ENCODE assay signal across 1 cellular context in genomic region chr1:180278193-180278556, GRCh38.
TF ChIP-seq lines count a peak whose summit lies in the region.

No MANE protein-coding gene starts in this region.

TF ChIP-seq in IMR-90, 13 proteins besides CTCF, POLR2A, EP300 and RAD21 (continued from another document):
- TF ChIP-seq USF2 (IDR thresholded peaks at IDR 0.05; ENCODE audit: low read depth, low read length) (no peak), CHD1 (IDR thresholded peaks at IDR 0.05; ENCODE audit: low read depth, low read length) (no peak), BHLHE40 (IDR thresholded peaks at IDR 0.05; ENCODE audit: low read depth, low read length) (no peak), SMC3 (IDR thresholded peaks at IDR 0.05; ENCODE audit: low read depth, low read length) (no peak), NFE2L2 (IDR thresholded peaks at IDR 0.05; ENCODE audit: low read depth, low read length) (no peak), MAZ (IDR thresholded peaks at IDR 0.05; ENCODE audit: borderline replicate concordance, low read depth, low read length) (no peak), MAFK (IDR thresholded peaks at IDR 0.05; ENCODE audit: low read depth, low read length) (no peak), FOS (IDR thresholded peaks at IDR 0.05; ENCODE audit: low read depth, low read length) (no peak), RCOR1 (IDR thresholded peaks at IDR 0.05; ENCODE audit: insufficient replicate concordance, low read length) (no peak), MXI1 (IDR thresholded peaks at IDR 0.05; ENCODE audit: borderline replicate concordance, low read depth, low read length) (no peak), ELK1 (IDR thresholded peaks at IDR 0.05; ENCODE audit: borderline replicate concordance, low read depth, low read length) (no peak), CEBPB (IDR thresholded peaks at IDR 0.05; ENCODE audit: low read depth, low read length) (no peak)
TF ChIP-seq in IMR-90: peak in this region for 0.
